17 cellular contexts compared by ENCODE assay signal in genomic region chr9:127500862-127501261, GRCh38. TPM values are rescaled to one million over a fixed set of nuclear protein-coding genes. Genes with fewer than 3 reads are reported as not detected.
DNase-seq lines count a peak whose midpoint lies in the region; ATAC-seq, FAIRE-seq and TF ChIP-seq lines count a peak whose summit lies in the region.
"Had no signal": no experiment of that assay in that cellular context is flagged by ENCODE, and none has a peak within 500 bp of the region (broad histone marks: within the 10 kb centered on the region; RNA-seq: fewer than 3 reads in every experiment).

No MANE protein-coding gene starts in this region.

- H3K27me3 Mint-ChIP-seq in T-helper 17 cell = no peaks in the 10 kb centered on the region
- no peaks in the 10 kb centered on the region for H3K27me3 Mint-ChIP-seq in stimulated activated naive B cell treated with anti-CD40 and anti-IgM and Interleukin-4, amounts not matched to agents 10 μg/mL and 1 μg/mL and 100 μg/mL, for 72 hours
- H3K27me3 Mint-ChIP-seq: CD8-positive, alpha-beta memory T cell had no signal

- H2BK12ac ChIP-seq in neuronal stem cell (ENCODE audit: low read length) = no peak overlapping the region

- no peak overlapping the region for H2BK5ac ChIP-seq in neuronal stem cell (ENCODE audit: low read length)

- intact Hi-C loops in HepG2 (cut with micrococcal nuclease; ENCODE audit: unreplicated experiment) = loop anchor here (10.0 kb wide), 1 partner anchor 224 kb away; no protein-coding TSS in a partner anchor
- intact Hi-C loops in right lobe of liver (cut with DNase I) = loop anchor here (10.0 kb wide), 3 partner anchors 224 to 424 kb away; no protein-coding TSS in a partner anchor

- H3K4me1 Mint-ChIP-seq in T-helper 17 cell = no peaks in the 10 kb centered on the region
- H3K4me1 Mint-ChIP-seq in stimulated activated effector memory CD8-positive, alpha-beta T cell treated with anti-CD3 and anti-CD28 coated beads, Interleukin-12 subunit alpha, Interleukin-12 subunit beta, amount 100 ng/mL, for 72 hours = no peaks in the 10 kb centered on the region
- H3K4me1 Mint-ChIP-seq in stimulated activated naive B cell treated with anti-CD40 and anti-IgM and Interleukin-4, amounts not matched to agents 10 μg/mL and 1 μg/mL and 100 μg/mL, for 72 hours = no peaks in the 10 kb centered on the region
- H3K4me1 Mint-ChIP-seq: CD14-positive monocyte; CD8-positive, alpha-beta memory T cell had no signal

- H3K9me3 ChIP-seq in HepG2 (ENCODE audit: low read length) = no peaks in the 10 kb centered on the region
- H3K9me3 ChIP-seq in right lobe of liver = no peaks in the 10 kb centered on the region
- no peaks in the 10 kb centered on the region for H3K9me3 ChIP-seq in T-helper 17 cell (ENCODE audit: control insufficient read depth, low read length, poor library complexity, severe bottlenecking)
- H3K9me3 ChIP-seq in neuronal stem cell (replicated peaks in 1 of 2; ENCODE audit: control insufficient read depth in 2 of 2, insufficient read depth in 1 of 2, low read depth in 1 of 2, low read length in 2 of 2) = peaks cover 0 to 2% of the 10 kb centered on the region in 2 donors
- H3K9me3 ChIP-seq: Caco-2 had no signal

- FAIRE-seq in HepG2 (lab: Jason Lieb, UNC) = no peak
- FAIRE-seq: GM19239, HTR-8/SVneo had no signal

- no peak overlapping the region for H3K4ac ChIP-seq in neuronal stem cell (ENCODE audit: low read length)

- no peaks in the 10 kb centered on the region for H4K20me1 ChIP-seq in HepG2 (ENCODE audit: insufficient read depth, low read length)

- TF ChIP-seq RAD21 in HepG2 (CRISPR knock-in tag; IDR thresholded peaks at IDR 0.05) = no peak

- TF ChIP-seq POLR2A in HepG2 (IDR thresholded peaks at IDR 0.05; ENCODE audit: insufficient read depth in 1 of 2, low read depth in 2 of 2, low read length in 2 of 2) = no peak
- TF ChIP-seq POLR2A in right lobe of liver (IDR thresholded peaks at IDR 0.05) = no peak

- H3K4me2 ChIP-seq in HepG2 (ENCODE audit: low read depth, low read length) = no peak overlapping the region
- no peak overlapping the region for H3K4me2 ChIP-seq in neuronal stem cell (ENCODE audit: insufficient read depth, low read length, poor library complexity, severe bottlenecking)

- H2BK15ac ChIP-seq in neuronal stem cell (ENCODE audit: low read length) = no peak overlapping the region

- CTCF ChIA-PET in HepG2 (lab: Yijun Ruan, JAX; ENCODE audit: low intra/inter-chr PET ratio, low total read pairs) = no interaction called here

- DNase-seq in HepG2 (ENCODE audit: low spot score) = no peak
- DNase-seq in right lobe of liver = no peak
- DNase-seq in T-helper 17 cell = no peak
- no peak for DNase-seq in neuronal stem cell (ENCODE audit: low spot score)
- DNase-seq in stimulated activated effector memory CD8-positive, alpha-beta T cell treated with anti-CD3 and anti-CD28 coated beads, Interleukin-12 subunit alpha, Interleukin-12 subunit beta, amount 100 ng/mL, for 72 hours (ENCODE audit: low spot score in 2 of 2) = no peak
- DNase-seq in SIG-M5 treated with dmso at 0.1 percent for 504 hours (lab: John Stamatoyannopoulos, UW; ENCODE audit: unreplicated experiment) = no peak
- no peak for DNase-seq in stimulated activated naive B cell treated with anti-CD40 and anti-IgM and Interleukin-4, amounts not matched to agents 10 μg/mL and 1 μg/mL and 100 μg/mL, for 72 hours
- DNase-seq: Caco-2; CD8-positive, alpha-beta memory T cell; DND-41; GDM1; H7 had no signal

- H3K36me3 Mint-ChIP-seq in T-helper 17 cell (ENCODE audit: low read depth) = peaks cover 3% of the 10 kb centered on the region
- peaks cover 35% of the 10 kb centered on the region for H3K36me3 Mint-ChIP-seq in stimulated activated effector memory CD8-positive, alpha-beta T cell treated with anti-CD3 and anti-CD28 coated beads, Interleukin-12 subunit alpha, Interleukin-12 subunit beta, amount 100 ng/mL, for 72 hours
- peaks cover 14 to 22% of the 10 kb centered on the region in 2 donors for H3K36me3 Mint-ChIP-seq in stimulated activated naive B cell treated with anti-CD40 and anti-IgM and Interleukin-4, amounts not matched to agents 10 μg/mL and 1 μg/mL and 100 μg/mL, for 72 hours

- H3K27me3 ChIP-seq in HepG2 (ENCODE audit: control insufficient read depth in 1 of 2, insufficient read depth in 2 of 2, low read length in 2 of 2) = no peaks in the 10 kb centered on the region
- H3K27me3 ChIP-seq in right lobe of liver = no peaks in the 10 kb centered on the region
- H3K27me3 ChIP-seq in neuronal stem cell (ENCODE audit: control insufficient read depth in 3 of 3, insufficient read depth in 3 of 3, low read depth in 1 of 3, low read length in 3 of 3) = no peaks in the 10 kb centered on the region

- H4K8ac ChIP-seq in neuronal stem cell (ENCODE audit: low read depth, low read length) = no peak overlapping the region

- H2BK120ac ChIP-seq in neuronal stem cell (ENCODE audit: low read depth, low read length) = no peak overlapping the region

- H3K79me2 ChIP-seq in HepG2 (ENCODE audit: insufficient read depth, low read length) = no peaks in the 10 kb centered on the region

- H3K9me3 Mint-ChIP-seq in stimulated activated effector memory CD8-positive, alpha-beta T cell treated with anti-CD3 and anti-CD28 coated beads, Interleukin-12 subunit alpha, Interleukin-12 subunit beta, amount 100 ng/mL, for 72 hours = no peaks in the 10 kb centered on the region
- no peaks in the 10 kb centered on the region for H3K9me3 Mint-ChIP-seq in stimulated activated naive B cell treated with anti-CD40 and anti-IgM and Interleukin-4, amounts not matched to agents 10 μg/mL and 1 μg/mL and 100 μg/mL, for 72 hours
- H3K9me3 Mint-ChIP-seq: CD14-positive monocyte; CD8-positive, alpha-beta memory T cell had no signal

- ATAC-seq in HepG2 = no peak
- no peak for ATAC-seq in right lobe of liver
- no peak for ATAC-seq in T-helper 17 cell
- ATAC-seq in stimulated activated effector memory CD8-positive, alpha-beta T cell treated with anti-CD3 and anti-CD28 coated beads, Interleukin-12 subunit alpha, Interleukin-12 subunit beta, amount 100 ng/mL, for 72 hours = no peak
- no peak for ATAC-seq in stimulated activated naive B cell treated with anti-CD40 and anti-IgM and Interleukin-4, amounts not matched to agents 10 μg/mL and 1 μg/mL and 100 μg/mL, for 72 hours (replicated peaks)
- no peak for ATAC-seq in GM21360 (IDR thresholded peaks at IDR 0.05; ENCODE audit: unreplicated experiment)

- in situ Hi-C loops in HepG2 (cut with HindIII; ENCODE audit: extremely low pct_ligation_motif_present, low pct_unique_long_range_greater_than_20kb) = loop anchor here (5.0 to 10.0 kb wide), 3 partner anchors 86 to 424 kb away; partner anchors contain the start of gene TOR2A

- no TSS peak for BruUV-seq in HepG2 (replicated peaks; lab: Mats Ljungman, UMichigan)

- no peak for TF ChIP-seq EP300 in HepG2 (IDR thresholded peaks at IDR 0.05; ENCODE audit: low read depth in 2 of 2, low read length in 2 of 2)
- no peak for TF ChIP-seq EP300 in HepG2 (CRISPR knock-in tag; IDR thresholded peaks at IDR 0.05; ENCODE audit: borderline replicate concordance)

- no peaks in the 10 kb centered on the region for H3K4me1 ChIP-seq in HepG2 (ENCODE audit: insufficient read depth, low read length)
- no peaks in the 10 kb centered on the region for H3K4me1 ChIP-seq in right lobe of liver
- peaks cover 3 to 7% of the 10 kb centered on the region in 2 donors for H3K4me1 ChIP-seq in neuronal stem cell (ENCODE audit: control insufficient read depth in 2 of 2, insufficient read depth in 1 of 2, low read depth in 1 of 2, low read length in 2 of 2)
- H3K4me1 ChIP-seq: Caco-2 had no signal

- H3K9ac ChIP-seq in HepG2 (ENCODE audit: insufficient read depth, low read depth, low read length) (no peak overlapping the region), neuronal stem cell (ENCODE audit: low read depth, low read length, poor library complexity) (no peak overlapping the region)

- no peak overlapping the region for H3K23ac ChIP-seq in neuronal stem cell (ENCODE audit: low read depth, low read length, poor library complexity)

- H3K27ac Mint-ChIP-seq in T-helper 17 cell = peak overlapping the region; percentile 11
- H3K27ac Mint-ChIP-seq in stimulated activated effector memory CD8-positive, alpha-beta T cell treated with anti-CD3 and anti-CD28 coated beads, Interleukin-12 subunit alpha, Interleukin-12 subunit beta, amount 100 ng/mL, for 72 hours = peak overlapping the region; percentile 40
- H3K27ac Mint-ChIP-seq in stimulated activated naive B cell treated with anti-CD40 and anti-IgM and Interleukin-4, amounts not matched to agents 10 μg/mL and 1 μg/mL and 100 μg/mL, for 72 hours = no peak overlapping the region

- TF ChIP-seq CTCF in HepG2 (CRISPR knock-in tag; IDR thresholded peaks at IDR 0.05) = no peak
- TF ChIP-seq CTCF in right lobe of liver (IDR thresholded peaks at IDR 0.05) = no peak

- H3K79me1 ChIP-seq in neuronal stem cell (ENCODE audit: low read depth, low read length) = peaks cover 2% of the 10 kb centered on the region

- H3K14ac ChIP-seq in neuronal stem cell (ENCODE audit: low read length) = peak overlapping the region; percentile 82

- H2AFZ ChIP-seq in HepG2 (ENCODE audit: low read length) (no peak overlapping the region), neuronal stem cell (ENCODE audit: low read length) (no peak overlapping the region)

- POLR2A ChIA-PET in HepG2 (lab: Yijun Ruan, JAX) = no interaction called here

- no peak overlapping the region for H3K4me3 ChIP-seq in HepG2 (replicated peaks in 1 of 3; ENCODE audit: insufficient read depth in 1 of 3, low read depth in 2 of 3, low read length in 3 of 3)
- no peak overlapping the region for H3K4me3 ChIP-seq in right lobe of liver
- H3K4me3 ChIP-seq in neuronal stem cell (ENCODE audit: low read length in 2 of 2) = no peak overlapping the region

- H3K27ac ChIP-seq in HepG2 (ENCODE audit: extremely low read length, insufficient read depth, low read length) (no peak overlapping the region), right lobe of liver (no peak overlapping the region), neuronal stem cell (replicated peaks; ENCODE audit: low read length) (no peak overlapping the region)
- H3K27ac ChIP-seq: 22Rv1 had no signal

- H3K36me3 ChIP-seq in HepG2 (replicated peaks in 1 of 2; ENCODE audit: control insufficient read depth in 1 of 2, insufficient read depth in 2 of 2, low read length in 2 of 2) = peaks cover 1 to 6% of the 10 kb centered on the region in 2 experiments; a peak in 4 of 5 replicates
- peaks cover 3 to 15% (median 8%) of the 10 kb centered on the region in 4 donors for H3K36me3 ChIP-seq in right lobe of liver
- H3K36me3 ChIP-seq in neuronal stem cell (replicated peaks in 1 of 2; ENCODE audit: control insufficient read depth in 2 of 2, insufficient read depth in 2 of 2, low read length in 2 of 2) = peaks cover 9 to 31% of the 10 kb centered on the region in 2 donors

- H3K4me3 Mint-ChIP-seq in T-helper 17 cell = no peak overlapping the region
- H3K4me3 Mint-ChIP-seq in stimulated activated effector memory CD8-positive, alpha-beta T cell treated with anti-CD3 and anti-CD28 coated beads, Interleukin-12 subunit alpha, Interleukin-12 subunit beta, amount 100 ng/mL, for 72 hours = no peak overlapping the region
- H3K4me3 Mint-ChIP-seq in stimulated activated naive B cell treated with anti-CD40 and anti-IgM and Interleukin-4, amounts not matched to agents 10 μg/mL and 1 μg/mL and 100 μg/mL, for 72 hours = no peak overlapping the region
- H3K4me3 Mint-ChIP-seq: CD14-positive monocyte; CD8-positive, alpha-beta memory T cell had no signal

- H3K18ac ChIP-seq in neuronal stem cell (ENCODE audit: low read length) = no peak overlapping the region

- WGBS in HepG2 (ENCODE audit: low lambda C conversion rate) = 90% methylated on average over 6 of the region's 9 CpGs
- 40% methylated on average over 1 of the region's 9 CpGs for WGBS in right lobe of liver (ENCODE audit: insufficient coverage, low coverage, low lambda C conversion rate, missing lambda C conversion rate)
- no CpG with 5 or more reads among the region's 9 CpGs for WGBS in neuronal stem cell (ENCODE audit: extremely low coverage in 2 of 2, insufficient read length in 2 of 2, insufficient replicate concordance in 1 of 2), 2 donors

- H4K91ac ChIP-seq in neuronal stem cell (ENCODE audit: low read depth, low read length, poor library complexity) = no peak overlapping the region

- H2AK5ac ChIP-seq in neuronal stem cell (ENCODE audit: low read depth, low read length) = peak overlapping the region; percentile 94

RNA-seq across cellular contexts. Expression of gene LRSAM1, which starts 49.6 kb away (rescaled TPM):
- total RNA-seq in HepG2 (2016; rRNA removed; fragmentation: Illumina TruSeq; extraction: Trizol) (4.6 and 8.7 TPM in 2 replicates), right lobe of liver (10 to 100 TPM in 5 of 6 experiments, 1 to 10 TPM in 1; 9.4 to 13.3 (median 12.1) TPM), T-helper 17 cell (10 to 100 TPM; 19.6 to 22.2 TPM)
- total RNA-seq in HepG2 (2016; cell fraction: cytosol; rRNA removed; fragmentation: Illumina TruSeq; extraction: Trizol; ENCODE audit: low read depth) = 1.5 and 1.7 TPM in 2 replicates
- total RNA-seq in HepG2 (2016; cell fraction: insoluble cytoplasmic fraction; rRNA removed; fragmentation: Illumina TruSeq; extraction: Trizol) = 4.2 and 9.8 TPM in 2 replicates
- 3.2 and 4.0 TPM in 2 replicates for total RNA-seq in HepG2 (2016; cell fraction: membrane; rRNA removed; fragmentation: Illumina TruSeq; extraction: Trizol)
- 9.5 and 16.9 TPM in 2 replicates for total RNA-seq in HepG2 (2016; cell fraction: nucleus; rRNA removed; fragmentation: Illumina TruSeq; extraction: Trizol)
- polyA plus RNA-seq in HepG2 (2011; rRNA removed) = 10.2 and 12.2 TPM in 2 replicates
- polyA plus RNA-seq in HepG2 (2011; cell fraction: cytosol; rRNA removed) = 4.1 and 5.2 TPM in 2 replicates
- polyA plus RNA-seq in HepG2 (2011; cell fraction: nucleus; rRNA removed) = 68.4 and 76.1 TPM in 2 replicates
- 10.0 and 14.6 TPM in 2 replicates for polyA plus RNA-seq in HepG2 (2012)
- polyA plus RNA-seq in HepG2 (2016; cell fraction: cytosol; fragmentation: Illumina TruSeq; extraction: Trizol; ENCODE audit: low read depth) = 1.2 and 1.5 TPM in 2 replicates
- polyA plus RNA-seq in HepG2 (2016; cell fraction: insoluble cytoplasmic fraction; fragmentation: Illumina TruSeq; extraction: Trizol; ENCODE audit: low read depth) = 5.4 and 6.9 TPM in 2 replicates
- 1.2 and 2.1 TPM in 2 replicates for polyA plus RNA-seq in HepG2 (2016; cell fraction: membrane; fragmentation: Illumina TruSeq; extraction: Trizol; ENCODE audit: low read depth)
- 21.9 and 22.1 TPM in 2 replicates for polyA plus RNA-seq in HepG2 (2016; cell fraction: nucleus; fragmentation: Illumina TruSeq; extraction: Trizol; ENCODE audit: insufficient read depth, low read depth)
- polyA minus RNA-seq in HepG2 (2011; rRNA and poly(A)+ RNA removed; ENCODE audit: low replicate concordance) = 7.6 and 11.4 TPM in 2 replicates
- 4.2 and 4.4 TPM in 2 replicates for polyA minus RNA-seq in HepG2 (2011; cell fraction: cytosol; rRNA and poly(A)+ RNA removed)
- polyA minus RNA-seq in HepG2 (2011; cell fraction: nucleus; rRNA and poly(A)+ RNA removed) = 25.4 and 32.1 TPM in 2 replicates
- polyA plus RNA-seq in neuronal stem cell (2013, experiment 1 of 2) = 7.6 TPM
- polyA plus RNA-seq in neuronal stem cell (2013, experiment 2 of 2) = 7.2 TPM

RNA-seq across cellular contexts. Expression of gene RPL12, which starts 49.7 kb away (rescaled TPM):
- total RNA-seq in HepG2 (2016; rRNA removed; fragmentation: Illumina TruSeq; extraction: Trizol) = 1,551 and 1,660 TPM in 2 replicates
- 6,549 and 6,971 TPM in 2 replicates for total RNA-seq in HepG2 (2016; cell fraction: cytosol; rRNA removed; fragmentation: Illumina TruSeq; extraction: Trizol; ENCODE audit: low read depth)
- 1,601 and 1,648 TPM in 2 replicates for total RNA-seq in HepG2 (2016; cell fraction: insoluble cytoplasmic fraction; rRNA removed; fragmentation: Illumina TruSeq; extraction: Trizol)
- total RNA-seq in HepG2 (2016; cell fraction: membrane; rRNA removed; fragmentation: Illumina TruSeq; extraction: Trizol) = 4,907 and 5,180 TPM in 2 replicates
- 525 and 558 TPM in 2 replicates for total RNA-seq in HepG2 (2016; cell fraction: nucleus; rRNA removed; fragmentation: Illumina TruSeq; extraction: Trizol)
- polyA plus RNA-seq in HepG2 (2011; rRNA removed) = 2,097 and 2,590 TPM in 2 replicates
- polyA plus RNA-seq in HepG2 (2011; cell fraction: cytosol; rRNA removed) = 3,919 and 3,963 TPM in 2 replicates
- 619 and 713 TPM in 2 replicates for polyA plus RNA-seq in HepG2 (2011; cell fraction: nucleus; rRNA removed)
- polyA plus RNA-seq in HepG2 (2012) = 2,179 and 2,497 TPM in 2 replicates
- 11,205 and 11,665 TPM in 2 replicates for polyA plus RNA-seq in HepG2 (2016; cell fraction: cytosol; fragmentation: Illumina TruSeq; extraction: Trizol; ENCODE audit: low read depth)
- 2,434 and 2,480 TPM in 2 replicates for polyA plus RNA-seq in HepG2 (2016; cell fraction: insoluble cytoplasmic fraction; fragmentation: Illumina TruSeq; extraction: Trizol; ENCODE audit: low read depth)
- polyA plus RNA-seq in HepG2 (2016; cell fraction: membrane; fragmentation: Illumina TruSeq; extraction: Trizol; ENCODE audit: low read depth) = 6,884 and 7,463 TPM in 2 replicates
- 1,156 and 1,223 TPM in 2 replicates for polyA plus RNA-seq in HepG2 (2016; cell fraction: nucleus; fragmentation: Illumina TruSeq; extraction: Trizol; ENCODE audit: insufficient read depth, low read depth)
- polyA minus RNA-seq in HepG2 (2011; rRNA and poly(A)+ RNA removed; ENCODE audit: low replicate concordance) = 706 and 1,371 TPM in 2 replicates
- 461 and 478 TPM in 2 replicates for polyA minus RNA-seq in HepG2 (2011; cell fraction: cytosol; rRNA and poly(A)+ RNA removed)
- polyA minus RNA-seq in HepG2 (2011; cell fraction: nucleus; rRNA and poly(A)+ RNA removed) = 198 and 299 TPM in 2 replicates
- 100 to 1,000 TPM; 271 to 907 (median 364) TPM for total RNA-seq in right lobe of liver
- 1,000 to 10,000 TPM; 1,506 to 1,597 TPM for total RNA-seq in T-helper 17 cell
- polyA plus RNA-seq in neuronal stem cell (2013, experiment 1 of 2) = 3,244 TPM
- polyA plus RNA-seq in neuronal stem cell (2013, experiment 2 of 2) = 3,233 TPM
